In the genomic region with DNA sequence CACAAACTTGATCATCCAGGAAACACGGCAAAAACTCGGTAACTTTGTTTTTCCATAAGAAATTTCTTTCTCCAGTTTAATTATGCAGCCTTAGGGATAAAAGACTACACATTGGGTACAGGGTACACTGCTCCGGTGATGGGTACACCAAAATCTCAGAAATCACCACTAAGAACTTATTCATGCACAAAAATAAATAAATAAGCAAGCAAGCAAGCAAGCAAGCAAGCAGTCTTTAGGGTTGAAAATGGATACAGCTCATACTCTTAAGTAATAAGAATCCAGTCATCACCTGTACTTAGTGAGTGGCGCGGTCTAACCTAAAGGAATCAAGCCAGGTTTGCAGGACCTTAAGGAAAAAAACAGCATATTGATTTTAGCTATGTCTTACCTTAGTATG, we compare ENCODE assay signal across 33 cellular contexts. TPM values are rescaled to one million over a fixed set of nuclear protein-coding genes. Genes with fewer than 3 reads are reported as not detected.
"Had no signal": no experiment of that assay in that cellular context is flagged by ENCODE, and none has a peak within 500 bp of the region (broad histone marks: within the 10 kb centered on the region; RNA-seq: fewer than 3 reads in every experiment).

No MANE protein-coding gene starts in this region.

- ATAC-seq: stimulated activated effector memory CD8-positive, alpha-beta T cell treated with anti-CD3 and anti-CD28 coated beads, Interleukin-12 subunit alpha, Interleukin-12 subunit beta, amount 100 ng/mL, for 72 hours; stimulated activated memory B cell treated with anti-CD40 and anti-IgM and Interleukin-4, amounts not matched to agents 10 μg/mL and 1 μg/mL and 100 μg/mL, for 72 hours; stimulated activated naive B cell treated with anti-CD40 and anti-IgM and Interleukin-4, amounts not matched to agents 10 μg/mL and 1 μg/mL and 100 μg/mL, for 72 hours; stimulated activated naive CD8-positive, alpha-beta T cell treated with anti-CD3 and anti-CD28 coated beads, Interleukin-15, amount 100 ng/mL, for 72 hours; stimulated activated naive CD8-positive, alpha-beta T cell treated with anti-CD3 and anti-CD28 coated beads, Interleukin-15, Interleukin-2, amounts not matched to agents 100 U/mL and 50 U/mL, for 24 hours; upper lobe of right lung had no signal

- H3K4me1 Mint-ChIP-seq: stimulated activated effector memory CD8-positive, alpha-beta T cell treated with anti-CD3 and anti-CD28 coated beads, Interleukin-12 subunit alpha, Interleukin-12 subunit beta, amount 100 ng/mL, for 72 hours; stimulated activated memory B cell treated with anti-CD40 and anti-IgM and Interleukin-4, amounts not matched to agents 10 μg/mL and 1 μg/mL and 100 μg/mL, for 72 hours; stimulated activated naive B cell treated with anti-CD40 and anti-IgM and Interleukin-4, amounts not matched to agents 10 μg/mL and 1 μg/mL and 100 μg/mL, for 72 hours; stimulated activated naive CD8-positive, alpha-beta T cell treated with anti-CD3 and anti-CD28 coated beads, Interleukin-15, amount 100 ng/mL, for 72 hours had no signal

- H3K9me3 Mint-ChIP-seq: stimulated activated effector memory CD8-positive, alpha-beta T cell treated with anti-CD3 and anti-CD28 coated beads, Interleukin-12 subunit alpha, Interleukin-12 subunit beta, amount 100 ng/mL, for 72 hours; stimulated activated memory B cell treated with anti-CD40 and anti-IgM and Interleukin-4, amounts not matched to agents 10 μg/mL and 1 μg/mL and 100 μg/mL, for 72 hours; stimulated activated naive CD8-positive, alpha-beta T cell treated with anti-CD3 and anti-CD28 coated beads, Interleukin-15, amount 100 ng/mL, for 72 hours; stimulated activated naive CD8-positive, alpha-beta T cell treated with anti-CD3 and anti-CD28 coated beads, Interleukin-15, Interleukin-2, amounts not matched to agents 100 ng/mL and 50 ng/mL, for 24 hours had no signal

- H3K4me3 Mint-ChIP-seq: stimulated activated effector memory CD8-positive, alpha-beta T cell treated with anti-CD3 and anti-CD28 coated beads, Interleukin-12 subunit alpha, Interleukin-12 subunit beta, amount 100 ng/mL, for 72 hours; stimulated activated memory B cell treated with anti-CD40 and anti-IgM and Interleukin-4, amounts not matched to agents 10 μg/mL and 1 μg/mL and 100 μg/mL, for 72 hours; stimulated activated naive B cell treated with anti-CD40 and anti-IgM and Interleukin-4, amounts not matched to agents 10 μg/mL and 1 μg/mL and 100 μg/mL, for 72 hours; stimulated activated naive CD8-positive, alpha-beta T cell treated with anti-CD3 and anti-CD28 coated beads, Interleukin-15, amount 100 ng/mL, for 72 hours; stimulated activated naive CD8-positive, alpha-beta T cell treated with anti-CD3 and anti-CD28 coated beads, Interleukin-15, Interleukin-2, amounts not matched to agents 100 ng/mL and 50 ng/mL, for 24 hours; type B pancreatic cell had no signal

- FAIRE-seq: urothelium cell line had no signal

- H3K27ac Mint-ChIP-seq: stimulated activated effector memory CD8-positive, alpha-beta T cell treated with anti-CD3 and anti-CD28 coated beads, Interleukin-12 subunit alpha, Interleukin-12 subunit beta, amount 100 ng/mL, for 72 hours; stimulated activated memory B cell treated with anti-CD40 and anti-IgM and Interleukin-4, amounts not matched to agents 10 μg/mL and 1 μg/mL and 100 μg/mL, for 72 hours; stimulated activated naive B cell treated with anti-CD40 and anti-IgM and Interleukin-4, amounts not matched to agents 10 μg/mL and 1 μg/mL and 100 μg/mL, for 72 hours; stimulated activated naive CD8-positive, alpha-beta T cell treated with anti-CD3 and anti-CD28 coated beads, Interleukin-15, Interleukin-2, amounts not matched to agents 100 ng/mL and 50 ng/mL, for 24 hours; type B pancreatic cell had no signal

- H3K4me1 ChIP-seq: stomach, suprapubic skin, testis, thyroid gland, tibial nerve, transverse colon, upper lobe of left lung, upper lobe of right lung, uterus, vagina had no signal

- H3K4me3 ChIP-seq: stomach, suprapubic skin, testis, thoracic aorta, thyroid gland, tibial artery, tibial nerve, transverse colon, upper lobe of left lung, upper lobe of right lung, uterus, vagina had no signal

- H3K27me3 Mint-ChIP-seq: stimulated activated memory B cell treated with anti-CD40 and anti-IgM and Interleukin-4, amounts not matched to agents 10 μg/mL and 1 μg/mL and 100 μg/mL, for 72 hours; stimulated activated naive B cell treated with anti-CD40 and anti-IgM and Interleukin-4, amounts not matched to agents 10 μg/mL and 1 μg/mL and 100 μg/mL, for 72 hours; stimulated activated naive CD8-positive, alpha-beta T cell treated with anti-CD3 and anti-CD28 coated beads, Interleukin-15, amount 100 ng/mL, for 72 hours; stimulated activated naive CD8-positive, alpha-beta T cell treated with anti-CD3 and anti-CD28 coated beads, Interleukin-15, Interleukin-2, amounts not matched to agents 100 ng/mL and 50 ng/mL, for 24 hours; type B pancreatic cell had no signal

- H3K27ac ChIP-seq: stomach, suprapubic skin, testis, thoracic aorta, thyroid gland, tibial artery, tibial nerve, transverse colon, upper lobe of left lung, upper lobe of right lung, uterus, vagina had no signal

- H3K27me3 ChIP-seq: stomach, suprapubic skin, testis, thyroid gland, tibial artery, tibial nerve, transverse colon, upper lobe of left lung, upper lobe of right lung, uterus, vagina had no signal

- DNase-seq: stimulated activated CD4-positive, alpha-beta T cell treated with anti-CD3 and anti-CD28 coated beads, Interleukin-2, amount 100 ng/mL, for 48 hours; stimulated activated CD4-positive, alpha-beta T cell treated with anti-CD3 and anti-CD28 coated beads, Interleukin-4, amount 100 ng/mL, for 1 hour; stimulated activated CD4-positive, alpha-beta T cell treated with anti-CD3 and anti-CD28 coated beads, Interleukin-4, amount 100 ng/mL, for 24 hours; stimulated activated CD4-positive, alpha-beta T cell treated with anti-CD3 and anti-CD28 coated beads, Interleukin-4, amount 100 ng/mL, for 4 hours; stimulated activated CD8-positive, alpha-beta memory T cell treated with anti-CD3 and anti-CD28 coated beads, Interleukin-4, amount 100 ng/mL, for 48 hours; stimulated activated naive B cell treated with anti-CD40 and anti-IgM and Interleukin-4, amounts not matched to agents 10 μg/mL and 1 μg/mL and 100 μg/mL, for 72 hours; stimulated activated naive CD4-positive, alpha-beta T cell; stimulated activated naive CD4-positive, alpha-beta T cell treated with Interleukin-2 at 50 U/mL for 16 hours; stimulated activated naive CD8-positive, alpha-beta T cell treated with anti-CD3 and anti-CD28 coated beads, Interleukin-15, amount 100 ng/mL, for 72 hours; stimulated activated naive CD8-positive, alpha-beta T cell treated with anti-CD3 and anti-CD28 coated beads, Interleukin-15, Interleukin-2, amounts not matched to agents 100 U/mL and 50 U/mL, for 24 hours; stomach; substantia nigra; testis; thyroid gland; tibial artery; transverse colon; trophoblast cell; upper lobe of left lung; upper lobe of right lung; uterus had no signal

- H3K36me3 ChIP-seq: stomach, suprapubic skin, thoracic aorta, thyroid gland, tibial artery, tibial nerve, transverse colon, upper lobe of left lung, upper lobe of right lung, uterus, vagina had no signal

- H3K9me3 ChIP-seq: stomach, suprapubic skin, testis, thoracic aorta, thyroid gland, tibial artery, tibial nerve, transverse colon, upper lobe of left lung, upper lobe of right lung, uterus, vagina had no signal

RNA-seq across cellular contexts. Expression of gene UCMA, which starts 42.8 kb away (rescaled TPM):
- total RNA-seq: stomach, subcutaneous adipose tissue, suprapubic skin, temporal lobe, thoracic aorta, thyroid gland, tibial nerve, transverse colon, upper lobe of left lung, upper lobe of right lung, ureter, urinary bladder, vagina had no signal
- polyA plus RNA-seq: stomach, urinary bladder had no signal
